Comparison of ENCODE assay signal across 17 cellular contexts in genomic region chr14:103708750-103709187, GRCh38. TPM values are rescaled to one million over a fixed set of nuclear protein-coding genes. Genes with fewer than 3 reads are reported as not detected.
A peak's percentile ranks its signal among the peaks of the same experiment; 100 is the strongest.
DNase-seq lines count a peak whose midpoint lies in the region; ATAC-seq, FAIRE-seq and TF ChIP-seq lines count a peak whose summit lies in the region.
"Had no signal": no experiment of that assay in that cellular context is flagged by ENCODE, and none has a peak within 500 bp of the region (broad histone marks: within the 10 kb centered on the region; RNA-seq: fewer than 3 reads in every experiment).

No MANE protein-coding gene starts in this region.

- H3K27ac Mint-ChIP-seq in nephron progenitor cell = peak overlapping the region; percentile 68

- H3K36me3 ChIP-seq in tibial artery (peaks cover 5 to 40% (median 30%) of the 10 kb centered on the region in 3 donors), A673 (ENCODE audit: insufficient read depth, low read length, poor library complexity, severe bottlenecking) (peaks cover 68% of the 10 kb centered on the region)

- H3K27me3 ChIP-seq in tibial artery (no peaks in the 10 kb centered on the region), A673 (replicated peaks; ENCODE audit: insufficient read depth, low read depth, low read length, poor library complexity) (no peaks in the 10 kb centered on the region)

- intact Hi-C loops in Right ventricle myocardium superior (cut with DNase I) = no loop called here
- intact Hi-C loops in cardiac septum (cut with DNase I) = no loop called here
- intact Hi-C loops in tibial artery (cut with DNase I; ENCODE audit: low total_unique reads) = no loop called here
- intact Hi-C loops in A673 (cut with micrococcal nuclease; ENCODE audit: unreplicated experiment) = no loop called here

- no peak for TF ChIP-seq CTCF in nephron progenitor cell (IDR thresholded peaks at IDR 0.05)
- no peak for TF ChIP-seq CTCF in tibial artery (IDR thresholded peaks at IDR 0.05)
- TF ChIP-seq CTCF in A673 (conservative IDR thresholded peaks at IDR 0.05; ENCODE audit: low read depth, low read length) = no peak

- H3K9me3 Mint-ChIP-seq in nephron progenitor cell = no peaks in the 10 kb centered on the region
- H3K9me3 Mint-ChIP-seq: naive B cell had no signal

- H3K4me1 Mint-ChIP-seq in nephron progenitor cell = peaks cover 37% of the 10 kb centered on the region

- H3K27ac ChIP-seq in tibial artery = peak overlapping the region; percentile 51 to 55
- H3K27ac ChIP-seq in A673 (ENCODE audit: low read depth, low read length, poor library complexity, severe bottlenecking) = no peak overlapping the region
- H3K27ac ChIP-seq: lower lobe of right lung had no signal

- no peak overlapping the region for H3K4me3 Mint-ChIP-seq in nephron progenitor cell

- POLR2A ChIA-PET in A673 (lab: Charles Lee; ENCODE audit: low non-redundant PET) = no interaction called here

- H3K4me3 ChIP-seq in tibial artery (no peak overlapping the region), A673 (ENCODE audit: low read depth, low read length, poor library complexity, severe bottlenecking) (no peak overlapping the region)
- H3K4me3 ChIP-seq: lower lobe of right lung had no signal

- H3K4me1 ChIP-seq in tibial artery (peaks cover 0 to 55% (median 40%) of the 10 kb centered on the region in 4 donors), A673 (ENCODE audit: insufficient read depth, low read length, poor library complexity, severe bottlenecking) (peaks cover 29% of the 10 kb centered on the region)

- no peaks in the 10 kb centered on the region for H3K9me3 ChIP-seq in tibial artery
- no peaks in the 10 kb centered on the region for H3K9me3 ChIP-seq in A673 (ENCODE audit: low read depth, low read length, poor library complexity, severe bottlenecking)
- H3K9me3 ChIP-seq: lower lobe of right lung had no signal

- peak; percentile 48 for ATAC-seq in Right ventricle myocardium superior (ENCODE audit: poor library complexity)
- ATAC-seq: lower lobe of right lung had no signal

- H3K27me3 Mint-ChIP-seq in nephron progenitor cell (ENCODE audit: low read depth, poor library complexity) = no peaks in the 10 kb centered on the region
- H3K27me3 Mint-ChIP-seq: naive B cell had no signal

- peaks cover 30% of the 10 kb centered on the region for H3K36me3 Mint-ChIP-seq in nephron progenitor cell (ENCODE audit: low read depth)
- H3K36me3 Mint-ChIP-seq: naive B cell had no signal

- CTCF ChIA-PET in A673 (lab: Charles Lee) = no interaction called here

- BruUV-seq in A673 (replicated peaks; lab: Mats Ljungman, UMichigan) = no TSS peak

- no peak for DNase-seq in Right ventricle myocardium superior
- DNase-seq in cardiac septum (ENCODE audit: low spot score) = no peak
- peak; percentile 78 for DNase-seq in cerebellum (ENCODE audit: low spot score)
- DNase-seq in nephron progenitor cell = no peak
- DNase-seq in tibial artery = no peak
- DNase-seq in GM19239 (ENCODE audit: insufficient read length, low spot score) = no peak
- no peak for DNase-seq in NAMALWA (ENCODE audit: low spot score)
- DNase-seq in A673 (ENCODE audit: low spot score) = no peak
- DNase-seq: activated CD4-positive, CD25-positive, alpha-beta regulatory T cell treated with anti-CD3 and anti-CD28 coated beads, Interleukin-2, amount 50 U/mL, for 72 hours; activated CD8-positive, alpha-beta memory T cell treated with anti-CD3 and anti-CD28 coated beads, Interleukin-2, amount 50 U/mL, for 4 hours; KBM-7; lower lobe of right lung; naive B cell; NCI-H1092 treated with DMSO at 0.1 percent for 48 hours; NCI-H82; T-helper 2 cell had no signal

- FAIRE-seq in GM19239 (lab: Jason Lieb, UNC) = no peak
- FAIRE-seq: endometrium had no signal

RNA-seq across cellular contexts. Expression of gene XRCC3, which starts 6.5 kb away (rescaled TPM):
- total RNA-seq in Right ventricle myocardium superior (2.6 TPM), cardiac septum (3.9 TPM), cerebellum (10.3 TPM), A673 (2021) (82.1 and 91.8 TPM in 2 replicates)

RNA-seq across cellular contexts. Expression of gene ZFYVE21, which starts 6.8 kb away (rescaled TPM):
- total RNA-seq in Right ventricle myocardium superior (46.2 TPM), cardiac septum (60.9 TPM), cerebellum (44.4 TPM), A673 (2021) (35.7 and 38.6 TPM in 2 replicates)
